ENCODE assay signal across 28 cellular contexts in the genomic region with DNA sequence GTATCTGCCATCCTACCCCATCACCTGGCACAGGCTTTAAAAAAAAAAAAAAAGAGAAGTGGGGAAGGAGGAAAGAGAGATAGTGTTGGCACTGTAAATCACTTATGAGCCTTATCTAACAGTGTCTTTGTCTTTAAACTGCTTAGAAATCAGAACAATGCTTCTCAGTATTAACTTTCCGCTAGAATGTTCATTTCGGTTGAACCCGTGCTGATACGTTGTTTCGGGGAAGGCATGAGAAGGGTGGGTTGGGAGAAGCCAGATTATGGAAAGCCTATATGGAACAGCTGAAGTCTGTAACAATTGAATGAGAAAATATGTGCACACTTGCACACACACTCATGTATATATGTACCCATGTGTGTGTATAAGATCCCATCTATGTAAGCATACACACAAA.
"Had no signal": no experiment of that assay in that cellular context is flagged by ENCODE, and none has a peak within 500 bp of the region (broad histone marks: within the 10 kb centered on the region; RNA-seq: fewer than 3 reads in every experiment).

No MANE protein-coding gene starts in this region.

- H3K27me3 Mint-ChIP-seq: naive thymus-derived CD8-positive, alpha-beta T cell; stimulated activated naive B cell treated with anti-CD40 and anti-IgM and Interleukin-4, amounts not matched to agents 10 μg/mL and 1 μg/mL and 100 μg/mL, for 72 hours had no signal

- H3K4me1 ChIP-seq: lower lobe of right lung, neural progenitor cell, prostate gland had no signal

- H3K27ac Mint-ChIP-seq: naive thymus-derived CD8-positive, alpha-beta T cell; nephron; neural progenitor cell; stimulated activated naive B cell treated with anti-CD40 and anti-IgM and Interleukin-4, amounts not matched to agents 10 μg/mL and 1 μg/mL and 100 μg/mL, for 72 hours had no signal

- H3K27ac ChIP-seq: left lung, lower lobe of right lung, neural progenitor cell, neutrophil, ovary, prostate gland, skin epidermis, stomach, transverse colon, upper lobe of left lung had no signal

- ATAC-seq: left lung; lower lobe of right lung; naive thymus-derived CD8-positive, alpha-beta T cell; sciatic nerve; stimulated activated naive B cell treated with anti-CD40 and anti-IgM and Interleukin-4, amounts not matched to agents 10 μg/mL and 1 μg/mL and 100 μg/mL, for 72 hours; stimulated activated naive CD8-positive, alpha-beta T cell treated with anti-CD3 and anti-CD28 coated beads, Interleukin-15, Interleukin-2, amounts not matched to agents 100 U/mL and 50 U/mL, for 24 hours had no signal

- H3K4me3 Mint-ChIP-seq: naive thymus-derived CD8-positive, alpha-beta T cell; nephron; neural progenitor cell; stimulated activated naive B cell treated with anti-CD40 and anti-IgM and Interleukin-4, amounts not matched to agents 10 μg/mL and 1 μg/mL and 100 μg/mL, for 72 hours had no signal

- H3K36me3 ChIP-seq: neural progenitor cell, ovary, prostate gland had no signal

- FAIRE-seq: kidney had no signal

- H3K27me3 ChIP-seq: left lung, neural progenitor cell, neutrophil, ovary, stomach, transverse colon, upper lobe of left lung had no signal

- H3K4me2 ChIP-seq: neural progenitor cell had no signal

- H3K4me3 ChIP-seq: left lung, lower lobe of right lung, neural progenitor cell, ovary, prostate gland, skin epidermis, stomach, transverse colon, upper lobe of left lung had no signal

- DNase-seq: hippocampal formation; kidney; left colon; left lung; lower lobe of right lung; mammary epithelial cell; mesenchymal stem cell; naive thymus-derived CD8-positive, alpha-beta T cell; occipital lobe; ovary; posterior cingulate gyrus; retina; right cardiac atrium; stimulated activated CD4-positive, alpha-beta T cell treated with anti-CD3 and anti-CD28 coated beads, Interleukin-12 subunit alpha, Interleukin-12 subunit beta, amount 100 ng/mL, for 4 hours; stimulated activated CD4-positive, alpha-beta T cell treated with anti-CD3 and anti-CD28 coated beads, Interleukin-15, amount 100 ng/mL, for 24 hours; stimulated activated CD4-positive, alpha-beta T cell treated with anti-CD3 and anti-CD28 coated beads, Interleukin-2, amount 100 ng/mL, for 24 hours; stimulated activated CD4-positive, alpha-beta T cell treated with anti-CD3 and anti-CD28 coated beads, Interleukin-4, amount 100 ng/mL, for 1 hour; stimulated activated naive B cell treated with anti-CD40 and anti-IgM and Interleukin-4, amounts not matched to agents 10 μg/mL and 1 μg/mL and 100 μg/mL, for 72 hours; stimulated activated naive CD8-positive, alpha-beta T cell treated with anti-CD3 and anti-CD28 coated beads, Interleukin-15, Interleukin-2, amounts not matched to agents 100 U/mL and 50 U/mL, for 24 hours; stomach; transverse colon; upper lobe of left lung had no signal

- H3K4me1 Mint-ChIP-seq: nephron, neural progenitor cell had no signal

- H3K9me3 ChIP-seq: left lung, lower lobe of right lung, neutrophil, ovary, prostate gland, stomach, transverse colon, upper lobe of left lung had no signal
